Comparison of ENCODE assay signal across 1 cellular context in genomic region chr20:44014807-44015732, GRCh38.
TF ChIP-seq lines count a peak whose summit lies in the region.

No MANE protein-coding gene starts in this region.

TF ChIP-seq in HEK293, 187 proteins besides CTCF, POLR2A, EP300 and RAD21 (continued from another document):
- TF ChIP-seq ZNF37A (tag by site-specific recombination; IDR thresholded peaks at IDR 0.05) = no peak
- TF ChIP-seq ZFP41 (tag by site-specific recombination; IDR thresholded peaks at IDR 0.05; ENCODE audit: borderline replicate concordance) = no peak
- TF ChIP-seq TSHZ1 (tag by site-specific recombination; IDR thresholded peaks at IDR 0.05; ENCODE audit: borderline replicate concordance) = peak; percentile 61; the same call in 1 of the 2 replicates
- TF ChIP-seq ZNF274 (IDR thresholded peaks at IDR 0.05; ENCODE audit: low read length) = no peak
- no peak for TF ChIP-seq ZNF274 (tag by site-specific recombination; IDR thresholded peaks at IDR 0.05; ENCODE audit: borderline replicate concordance)
- TF ChIP-seq ZNF416 (tag by site-specific recombination; IDR thresholded peaks at IDR 0.05) = no peak
- TF ChIP-seq ZNF350 (tag by site-specific recombination; IDR thresholded peaks at IDR 0.05) = no peak
- no peak for TF ChIP-seq ATF2 (tag by site-specific recombination; IDR thresholded peaks at IDR 0.05; ENCODE audit: low read depth)
- TF ChIP-seq ZNF221 (tag by site-specific recombination; IDR thresholded peaks at IDR 0.05; ENCODE audit: borderline replicate concordance) = no peak
- TF ChIP-seq ZNF404 (tag by site-specific recombination; IDR thresholded peaks at IDR 0.05) = no peak
- no peak for TF ChIP-seq ZNF366 (tag by site-specific recombination; conservative IDR thresholded peaks at IDR 0.05)
- peak; percentile 96 for TF ChIP-seq FEZF1 (tag by site-specific recombination; IDR thresholded peaks at IDR 0.05)
- no peak for TF ChIP-seq REPIN1 (tag by site-specific recombination; IDR thresholded peaks at IDR 0.05; ENCODE audit: low read depth)
- 0 out of 2 replicates have a peak, but pooled peaks have one; percentile 8 for TF ChIP-seq ZNF19 (tag by site-specific recombination; IDR thresholded peaks at IDR 0.05; ENCODE audit: low read depth)
- TF ChIP-seq ZNF600 (tag by site-specific recombination; IDR thresholded peaks at IDR 0.05) = no peak
- no peak for TF ChIP-seq ZNF423 (tag by site-specific recombination; IDR thresholded peaks at IDR 0.05)
- TF ChIP-seq ZNF324 (tag by site-specific recombination; IDR thresholded peaks at IDR 0.05) = no peak
- TF ChIP-seq PRDM1 (tag by site-specific recombination; IDR thresholded peaks at IDR 0.05) = no peak
- TF ChIP-seq EGR2 (tag by site-specific recombination; IDR thresholded peaks at IDR 0.05; ENCODE audit: low read depth) = no peak
- TF ChIP-seq ZNF560 (tag by site-specific recombination; IDR thresholded peaks at IDR 0.05; ENCODE audit: borderline replicate concordance) = no peak
- TF ChIP-seq GFI1B (tag by site-specific recombination; IDR thresholded peaks at IDR 0.05) = no peak
- TF ChIP-seq KLF1 (tag by site-specific recombination; IDR thresholded peaks at IDR 0.05) = no peak
- TF ChIP-seq ZNF112 (tag by site-specific recombination; IDR thresholded peaks at IDR 0.05) = no peak
- TF ChIP-seq ZNF791 (tag by site-specific recombination; IDR thresholded peaks at IDR 0.05) = no peak
- TF ChIP-seq ZNF214 (tag by site-specific recombination; IDR thresholded peaks at IDR 0.05; ENCODE audit: borderline replicate concordance) = no peak
- TF ChIP-seq ZNF624 (tag by site-specific recombination; IDR thresholded peaks at IDR 0.05) = no peak
- no peak for TF ChIP-seq ZSCAN23 (tag by site-specific recombination; IDR thresholded peaks at IDR 0.05)
- no peak for TF ChIP-seq ZNF707 (tag by site-specific recombination; IDR thresholded peaks at IDR 0.05)
- TF ChIP-seq HOXC10 (CRISPR knock-in tag; IDR thresholded peaks at IDR 0.05) = no peak
- peak; percentile 72; the same call in 1 of the 2 replicates for TF ChIP-seq MYNN (tag by site-specific recombination; IDR thresholded peaks at IDR 0.05; ENCODE audit: borderline replicate concordance)
- no peak for TF ChIP-seq ZNF843 (tag by site-specific recombination; IDR thresholded peaks at IDR 0.05)
- peak; percentile 98; the same call in 1 of the 2 replicates for TF ChIP-seq PRDM6 (tag by site-specific recombination; IDR thresholded peaks at IDR 0.05)
- peak; percentile 6; the same call in 1 of the 2 replicates for TF ChIP-seq ZFP3 (tag by site-specific recombination; IDR thresholded peaks at IDR 0.05; ENCODE audit: low read depth)
- TF ChIP-seq WT1 (tag by site-specific recombination; IDR thresholded peaks at IDR 0.05) = peak; percentile 84
- TF ChIP-seq REST (tag by site-specific recombination; IDR thresholded peaks at IDR 0.05) = peak; percentile 52
- no peak for TF ChIP-seq ZNF302 (tag by site-specific recombination; IDR thresholded peaks at IDR 0.05; ENCODE audit: low read depth)
- TF ChIP-seq ZBTB10 (tag by site-specific recombination; IDR thresholded peaks at IDR 0.05) = no peak
- no peak for TF ChIP-seq ZNF280D (tag by site-specific recombination; IDR thresholded peaks at IDR 0.05)
- TF ChIP-seq ZBTB7A (tag by site-specific recombination; IDR thresholded peaks at IDR 0.05; ENCODE audit: low read depth) = no peak
- no peak for TF ChIP-seq ZNF639 (tag by site-specific recombination; IDR thresholded peaks at IDR 0.05)
